1 cellular context compared by ENCODE assay signal in the genomic region with DNA sequence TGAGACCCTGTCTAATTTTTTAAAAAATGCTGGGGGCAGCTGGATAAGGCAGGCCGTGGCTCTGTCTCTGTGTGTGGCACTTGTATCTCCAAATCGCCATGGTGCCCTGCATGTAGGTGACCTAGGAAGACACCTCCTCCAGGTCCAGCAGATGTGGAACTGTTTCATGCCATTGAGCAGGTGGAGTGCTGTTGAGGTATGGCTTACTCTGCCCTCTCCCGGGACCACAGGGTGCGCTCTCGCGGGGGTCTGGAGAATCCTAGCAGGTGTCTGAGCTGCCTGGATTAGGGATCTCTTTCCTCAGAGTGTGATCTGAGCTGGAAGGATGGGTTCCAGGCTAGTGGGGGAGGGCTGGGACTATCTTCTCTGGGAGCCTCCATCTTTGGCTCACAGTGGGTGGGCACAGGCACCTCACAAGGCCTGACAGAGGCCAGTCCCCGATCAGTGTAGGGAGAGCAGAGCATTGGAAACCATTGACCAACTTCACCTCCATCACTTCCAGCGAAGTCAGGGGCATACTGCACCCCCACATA.
TF ChIP-seq lines count a peak whose summit lies in the region.

No MANE protein-coding gene starts in this region.

TF ChIP-seq in IMR-90, 13 proteins besides CTCF, POLR2A, EP300 and RAD21:
- TF ChIP-seq MAFK (IDR thresholded peaks at IDR 0.05; ENCODE audit: low read depth, low read length) (no peak), FOS (IDR thresholded peaks at IDR 0.05; ENCODE audit: low read depth, low read length) (no peak), RCOR1 (IDR thresholded peaks at IDR 0.05; ENCODE audit: insufficient replicate concordance, low read length) (no peak)
